Comparison of ENCODE assay signal across 11 cellular contexts in the genomic region with DNA sequence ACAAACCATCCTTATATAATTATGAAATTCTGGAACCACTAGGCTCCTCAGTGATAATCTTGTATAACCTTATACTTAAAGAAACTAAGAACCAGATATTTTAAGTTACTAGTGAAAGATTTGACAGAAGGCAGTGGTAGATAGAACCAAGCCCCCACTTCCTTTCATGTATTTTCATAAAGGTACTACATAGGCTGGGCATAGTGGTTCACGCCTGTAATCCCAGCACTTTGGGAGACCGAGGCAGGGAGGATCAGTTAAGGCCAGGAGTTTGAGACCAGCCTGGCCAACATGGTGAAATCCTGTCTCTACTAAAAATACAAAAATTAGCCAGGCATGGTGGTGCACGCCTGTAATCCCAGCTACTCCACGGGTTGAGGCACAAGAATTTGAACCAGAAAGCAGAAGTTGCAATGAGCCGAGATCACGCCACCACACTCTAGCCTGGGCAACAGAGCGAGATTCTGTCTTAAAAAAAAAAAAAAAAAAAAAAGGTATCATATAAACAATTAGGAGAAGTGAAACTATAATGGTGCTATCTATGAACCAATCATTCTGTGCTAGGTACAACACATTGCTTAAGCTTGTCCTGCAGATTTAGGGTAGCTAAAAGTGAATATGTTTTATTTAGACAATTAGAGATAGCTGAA. TPM values are rescaled to one million over a fixed set of nuclear protein-coding genes. Genes with fewer than 3 reads are reported as not detected.
A peak's percentile ranks its signal among the peaks of the same experiment; 100 is the strongest.
DNase-seq lines count a peak whose midpoint lies in the region; ATAC-seq and TF ChIP-seq lines count a peak whose summit lies in the region.
"Had no signal": no experiment of that assay in that cellular context is flagged by ENCODE, and none has a peak within 500 bp of the region (broad histone marks: within the 10 kb centered on the region; RNA-seq: fewer than 3 reads in every experiment).

No MANE protein-coding gene starts in this region.

- H3K4me1 ChIP-seq in psoas muscle = no peaks in the 10 kb centered on the region

- intact Hi-C loops in psoas muscle (cut with DNase I) = no loop called here

- no peaks in the 10 kb centered on the region for H3K27me3 Mint-ChIP-seq in naive B cell

- H3K4me1 Mint-ChIP-seq in naive B cell = peaks cover 28 to 52% (median 45%) of the 10 kb centered on the region in 3 donors

- H3K36me3 ChIP-seq in psoas muscle (ENCODE audit: insufficient read depth in 1 of 2, low read depth in 1 of 2) = no peaks in the 10 kb centered on the region

- no peak overlapping the region for H3K4me3 ChIP-seq in psoas muscle

- no peak for TF ChIP-seq CTCF in psoas muscle (IDR thresholded peaks at IDR 0.05)

- no peak overlapping the region for H3K27ac ChIP-seq in psoas muscle

- no peaks in the 10 kb centered on the region for H3K9me3 Mint-ChIP-seq in naive B cell

- peak; percentile 82 for ATAC-seq in GM19035 (IDR thresholded peaks at IDR 0.05; ENCODE audit: unreplicated experiment)
- peak; percentile 62 for ATAC-seq in HG02623 (IDR thresholded peaks at IDR 0.05; ENCODE audit: unreplicated experiment)
- ATAC-seq in HG03460 (IDR thresholded peaks at IDR 0.05; ENCODE audit: unreplicated experiment) = peak; percentile 86
- ATAC-seq in naive B cell (ENCODE audit: low read depth in 2 of 2) = peak; percentile 86
- ATAC-seq in psoas muscle = no peak

- H3K27ac Mint-ChIP-seq in naive B cell = peak overlapping the region; percentile 2 to 96 (median 91)

- H3K9me3 ChIP-seq in psoas muscle = no peaks in the 10 kb centered on the region
- H3K9me3 ChIP-seq: SK-N-SH had no signal

- H3K36me3 Mint-ChIP-seq in naive B cell = no peaks in the 10 kb centered on the region

- peak overlapping the region; percentile 19 to 75 (median 55) for H3K4me3 Mint-ChIP-seq in naive B cell

- peak; percentile 75 for DNase-seq in naive B cell
- no peak for DNase-seq in SK-N-DZ (ENCODE audit: low spot score)
- DNase-seq in NCI-H2171 treated with DMSO at 0.1 percent for 48 hours (lab: John Stamatoyannopoulos, UW) = no peak
- no peak for DNase-seq in kidney tubule cell (ENCODE audit: low spot score)
- no peak for DNase-seq in psoas muscle
- DNase-seq: mammary epithelial cell, NCI-H2227 treated with DMSO at 0.1 percent for 48 hours, SK-N-SH had no signal

- 92 to 97% (median 93%) methylated on average over 7 of the region's 7 CpGs for WGBS in psoas muscle, 3 donors

- no peaks in the 10 kb centered on the region for H3K27me3 ChIP-seq in psoas muscle (ENCODE audit: insufficient read depth in 3 of 3, low read length in 2 of 3)

RNA-seq across cellular contexts. Expression of a gene that starts 27.9 kb away (rescaled TPM):
- polyA plus RNA-seq in naive B cell (ENCODE audit: low read depth in 6 of 6) (1 to 10 TPM; 1.9 to 8.0 (median 6.4) TPM), psoas muscle (1 to 10 TPM; 1.4 to 2.5 (median 2.4) TPM)
- polyA plus RNA-seq in SK-N-DZ (2014; cell fraction: cytosol; rRNA removed) = 4.6 and 5.8 TPM in 2 replicates
- 1.6 and 1.8 TPM in 2 replicates for polyA plus RNA-seq in SK-N-DZ (2014; cell fraction: nucleus; rRNA removed)
- total RNA-seq in psoas muscle = 1 to 10 TPM; 5.5 to 9.3 (median 6.8) TPM

RNA-seq across cellular contexts. Expression of a gene that starts 54.6 kb away (rescaled TPM):
- polyA plus RNA-seq in naive B cell (ENCODE audit: low read depth in 6 of 6) (10 to 100 TPM; 52.7 to 78.5 (median 69.0) TPM), psoas muscle (1 to 10 TPM; 5.1 to 8.6 (median 6.0) TPM)
- 19.1 and 19.9 TPM in 2 replicates for polyA plus RNA-seq in SK-N-DZ (2014; cell fraction: cytosol; rRNA removed)
- 13.4 and 16.8 TPM in 2 replicates for polyA plus RNA-seq in SK-N-DZ (2014; cell fraction: nucleus; rRNA removed)
- total RNA-seq in psoas muscle = 10 to 100 TPM; 15.7 to 21.7 (median 18.3) TPM

Comparison
In these comparisons a context has a peak if more than half of its experiments do, and no peak if none do; other contexts are left out.
1. ATAC-seq: peak in GM19035 (single experiment), HG02623 (single experiment), HG03460 (single experiment) and naive B cell (2 of 2); none in psoas muscle (0 of 4).
2. RNA of a gene that starts 54.6 kb away (polyA plus RNA-seq): 52.7 to 78.5 TPM in naive B cell; 5.1 to 8.6 TPM in psoas muscle; every median in the first group is over 4 times any median in the second.